Comparison of ENCODE assay signal across 8 cellular contexts in genomic region chr15:34209421-34210282, GRCh38. TPM values are rescaled to one million over a fixed set of nuclear protein-coding genes. Genes with fewer than 3 reads are reported as not detected.
A peak's percentile ranks its signal among the peaks of the same experiment; 100 is the strongest.
DNase-seq lines count a peak whose midpoint lies in the region; ATAC-seq, FAIRE-seq and TF ChIP-seq lines count a peak whose summit lies in the region.

TSS of gene KATNBL1 (minus strand) at chr15:34210096. CDS start at chr15:34163676, 46,420 bp downstream.

- no peaks in the 10 kb centered on the region for H3K36me3 ChIP-seq in pancreas
- no peaks in the 10 kb centered on the region for H3K36me3 ChIP-seq in tibial artery

- peak within 1 kb of the TSS; percentile 92 for H3K4me3 Mint-ChIP-seq in activated naive CD8-positive, alpha-beta T cell

- peak; percentile 88 for ATAC-seq in HG02642 (IDR thresholded peaks at IDR 0.05; ENCODE audit: poor library complexity, unreplicated experiment)
- peak; percentile 100 for ATAC-seq in Right ventricle myocardium inferior
- peak; percentile 98 to 99 (median 99) for ATAC-seq in pancreas

- H3K4me1 ChIP-seq in pancreas (peaks cover 8 to 13% (median 11%) of the 10 kb centered on the region in 3 donors), tibial artery (peaks cover 0 to 16% (median 8%) of the 10 kb centered on the region in 4 donors)

- H3K36me3 Mint-ChIP-seq in activated naive CD8-positive, alpha-beta T cell = peaks cover 9% of the 10 kb centered on the region

- H3K9me3 ChIP-seq in pancreas (no peaks in the 10 kb centered on the region), tibial artery (no peaks in the 10 kb centered on the region)

- peak; percentile 82 for TF ChIP-seq CTCF in GM12865 (IDR thresholded peaks at IDR 0.05; ENCODE audit: insufficient read depth, low read depth, low read length, missing control alignments)
- TF ChIP-seq CTCF in pancreas (IDR thresholded peaks at IDR 0.05) = peak; percentile 92 to 96 (median 94)
- peak; percentile 90 for TF ChIP-seq CTCF in tibial artery (IDR thresholded peaks at IDR 0.05)

- no peak for FAIRE-seq in pancreas (lab: Jason Lieb, UNC)

- H3K27ac ChIP-seq in pancreas = peak within 1 kb of the TSS; percentile 55 to 78 (median 68)
- H3K27ac ChIP-seq in tibial artery = peak within 1 kb of the TSS; percentile 75 to 80

- peaks cover 25% of the 10 kb centered on the region for H3K4me1 Mint-ChIP-seq in activated naive CD8-positive, alpha-beta T cell (ENCODE audit: low read depth)

- H3K27me3 Mint-ChIP-seq in activated naive CD8-positive, alpha-beta T cell = no peaks in the 10 kb centered on the region

- peak within 1 kb of the TSS; percentile 78 for H3K27ac Mint-ChIP-seq in activated naive CD8-positive, alpha-beta T cell

- H3K9me3 Mint-ChIP-seq in activated naive CD8-positive, alpha-beta T cell (ENCODE audit: low read depth) = no peaks in the 10 kb centered on the region

- WGBS in pancreas, 2 donors = 1% methylated on average over 80 to 81 of the region's 81 CpGs

- intact Hi-C loops in Right ventricle myocardium inferior (cut with DNase I) (loop anchor here (1.0 to 10.0 kb wide), 2 partner anchors 147 to 775 kb away; partner anchors contain the start of gene ZNF770), pancreas (cut with DNase I) (loop anchor here (5.0 to 10.0 kb wide), 3 partner anchors 95 to 147 kb away; partner anchors contain the start of genes EMC7 (in 1 of the 3) and PGBD4 (in 1 of the 3)), tibial artery (cut with DNase I; ENCODE audit: low total_unique reads) (loop anchor here (5.0 kb wide), 1 partner anchor 147 kb away; no protein-coding TSS in a partner anchor)

- peak within 1 kb of the TSS; percentile 98 for H3K4me3 ChIP-seq in GM12865 (ENCODE audit: low read depth, low read length)
- peak within 1 kb of the TSS; percentile 35 to 66 (median 56) for H3K4me3 ChIP-seq in pancreas
- peak within 1 kb of the TSS; percentile 71 to 72 for H3K4me3 ChIP-seq in tibial artery

- H3K27me3 ChIP-seq in pancreas (no peaks in the 10 kb centered on the region), tibial artery (no peaks in the 10 kb centered on the region)

- DNase-seq in GM12865 (ENCODE audit: low read depth) (peak; percentile 97), NCI-H1105 (lab: John Stamatoyannopoulos, UW) (peak; percentile 76), SKM-1 treated with dmso at 0.1 percent for 144 hours (lab: John Stamatoyannopoulos, UW; ENCODE audit: unreplicated experiment) (peak; percentile 86), Right ventricle myocardium inferior (ENCODE audit: missing footprints) (peak; percentile 98), pancreas (peak; percentile 96 to 100 (median 98)), tibial artery (peak; percentile 93 to 97)

RNA-seq across cellular contexts. Expression of gene KATNBL1, which starts in this region (rescaled TPM):
- total RNA-seq in Right ventricle myocardium inferior = 19.3 TPM
- 10 to 100 TPM in 4 of 6 donors, 1 to 10 TPM in 2; 9.4 to 24.0 (median 11.4) TPM for total RNA-seq in pancreas
- 10 to 100 TPM; 10.1 to 12.8 TPM for polyA plus RNA-seq in pancreas

Comparison
In these comparisons a context has a peak if more than half of its experiments do, and no peak if none do; other contexts are left out.
1. Peak in every context shown above with its lines: DNase-seq, ATAC-seq, H3K4me3 ChIP-seq and H3K27ac ChIP-seq.